In the genomic region with DNA sequence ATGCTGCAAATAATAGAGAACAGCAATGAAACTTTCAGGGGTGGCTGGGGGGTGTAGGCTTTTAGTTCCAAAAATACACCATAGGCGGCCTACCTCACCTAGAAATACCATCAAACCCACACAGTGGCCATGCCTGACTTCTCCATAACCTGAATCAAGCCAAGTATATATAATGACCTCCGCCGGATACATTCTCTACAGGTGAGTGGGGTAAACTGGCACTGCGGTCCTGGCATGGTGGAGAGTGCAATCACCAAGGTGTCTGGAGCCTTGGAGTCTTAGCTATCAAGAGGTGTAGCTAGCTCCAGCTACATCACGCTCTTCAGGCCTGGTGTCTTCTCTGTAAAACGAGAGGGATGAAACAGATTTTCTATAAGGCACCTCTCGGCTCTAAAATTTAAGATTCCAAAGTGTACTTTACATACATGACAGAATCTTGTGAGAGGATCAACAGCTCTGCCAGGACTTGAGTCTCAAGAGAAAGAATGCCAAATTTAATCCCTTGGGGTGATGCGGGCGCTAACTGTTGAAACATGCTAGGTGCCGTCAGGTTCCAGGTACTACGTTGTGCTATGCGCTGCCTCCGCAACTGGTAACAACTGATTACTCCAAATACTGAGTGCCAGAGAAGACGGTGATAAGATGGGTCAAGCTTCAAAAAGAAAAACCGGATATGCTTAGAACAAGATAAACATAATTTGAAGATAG, we compare ENCODE assay signal across 8 cellular contexts. TPM values are rescaled to one million over a fixed set of nuclear protein-coding genes. Genes with fewer than 3 reads are reported as not detected.
DNase-seq lines count a peak whose midpoint lies in the region; ATAC-seq and TF ChIP-seq lines count a peak whose summit lies in the region.

No MANE protein-coding gene starts in this region.

- H3K27me3 ChIP-seq in AG04450 (ENCODE audit: control insufficient read depth, insufficient read depth, low read length) = no peaks in the 10 kb centered on the region

- ATAC-seq in naive B cell (ENCODE audit: low read depth in 2 of 2) = no peak

- H3K4me3 ChIP-seq in AG04450 (ENCODE audit: low read depth, low read length) = peak overlapping the region; percentile 82
- peak overlapping the region; percentile 84 for H3K4me3 ChIP-seq in HFF-Myc (replicated peaks; ENCODE audit: low read depth, low read length)
- H3K4me3 ChIP-seq in WI38 (ENCODE audit: low read depth, low read length) = peak overlapping the region; percentile 72

- peaks cover 0 to 6% (median 0%) of the 10 kb centered on the region in 3 donors for H3K27me3 Mint-ChIP-seq in naive B cell

- no peaks in the 10 kb centered on the region for H3K9me3 Mint-ChIP-seq in naive B cell

- DNase-seq in AG04450 (ENCODE audit: low read depth, low spot score) (no peak), HFF-Myc (ENCODE audit: extremely low read depth, low read depth) (no peak), naive B cell (no peak), NCI-H2081 treated with DMSO at 0.1 percent for 48 hours (lab: John Stamatoyannopoulos, UW) (no peak), NCI-H1436 (lab: John Stamatoyannopoulos, UW) (no peak), SKM-1 (lab: John Stamatoyannopoulos, UW; ENCODE audit: unreplicated experiment) (no peak)
- DNase-seq in effector CD4-positive, alpha-beta T cell = peak; percentile 14

- H3K27ac Mint-ChIP-seq in naive B cell = peak overlapping the region; percentile 94 to 99 (median 98)

- H3K36me3 Mint-ChIP-seq in naive B cell = no peaks in the 10 kb centered on the region

- peaks cover 3% of the 10 kb centered on the region; the same call in 1 of the 2 replicates for H3K9me3 ChIP-seq in AG04450 (ENCODE audit: control insufficient read depth, insufficient read depth, low read length)

- CTCF ChIA-PET in AG04450 (lab: Charles Lee) = interaction anchor here (0.6 to 1.0 kb wide), 2 partner anchors 135 to 365 kb away, joined by 3 read pairs; no protein-coding TSS in a partner anchor

- peak overlapping the region; percentile 93 for H3K27ac ChIP-seq in AG04450 (ENCODE audit: low read depth, low read length)

- TF ChIP-seq CTCF in AG04450 (IDR thresholded peaks at IDR 0.05; ENCODE audit: low read depth, low read length) (no peak), HFF-Myc (IDR thresholded peaks at IDR 0.05; ENCODE audit: low read depth, low read length, missing control alignments) (no peak), WI38 (IDR thresholded peaks at IDR 0.05; ENCODE audit: low read depth, low read length) (no peak)

- POLR2A ChIA-PET in AG04450 (lab: Yijun Ruan, JAX) = interaction anchor here (0.7 to 1.1 kb wide), 2 partner anchors 18 to 127 kb away, joined by 3 to 4 read pairs; no protein-coding TSS in a partner anchor

- H3K4me1 Mint-ChIP-seq in naive B cell = peaks cover 52 to 66% (median 64%) of the 10 kb centered on the region in 3 donors

- H3K4me3 Mint-ChIP-seq in naive B cell = peak overlapping the region; percentile 88 to 99 (median 96)

RNA-seq across cellular contexts. Expression of a gene that starts 1.0 kb away (rescaled TPM):
- polyA plus RNA-seq in AG04450 (2011; rRNA removed) (6.3 and 7.3 TPM in 2 replicates), naive B cell (ENCODE audit: low read depth in 6 of 6) (10 to 100 TPM; 16.7 to 26.4 (median 22.3) TPM)
- polyA minus RNA-seq in AG04450 (2011; rRNA and poly(A)+ RNA removed) = 10.1 and 11.9 TPM in 2 replicates

RNA-seq across cellular contexts. Expression of a gene that starts 1.9 kb away (rescaled TPM):
- polyA plus RNA-seq in AG04450 (2011; rRNA removed) (30.2 and 42.1 TPM in 2 replicates), naive B cell (ENCODE audit: low read depth in 6 of 6) (100 to 1,000 TPM in 1 of 6 donors, 10 to 100 TPM in 5; 54.4 to 103 (median 76.5) TPM)
- 22.7 and 51.0 TPM in 2 replicates for polyA minus RNA-seq in AG04450 (2011; rRNA and poly(A)+ RNA removed)

RNA-seq across cellular contexts. Expression of a gene that starts 37.3 kb away (rescaled TPM):
- polyA plus RNA-seq in AG04450 (2011; rRNA removed) (0.58 and 0.77 TPM in 2 replicates), naive B cell (ENCODE audit: low read depth in 6 of 6) (under 1 TPM in 5 of 6 donors, not detected in 1; 0.13 to 0.53 (median 0.31) TPM)
- 0.60 and 0.78 TPM in 2 replicates for polyA minus RNA-seq in AG04450 (2011; rRNA and poly(A)+ RNA removed)

RNA-seq across cellular contexts. Expression of a gene that starts 37.9 kb away (rescaled TPM):
- polyA plus RNA-seq in AG04450 (2011; rRNA removed) (18.2 and 21.4 TPM in 2 replicates), naive B cell (ENCODE audit: low read depth in 6 of 6) (1 to 10 TPM in 1 of 6 donors, under 1 TPM in 4, not detected in 1; 0.30 to 1.3 (median 0.36) TPM)
- 15.6 and 18.6 TPM in 2 replicates for polyA minus RNA-seq in AG04450 (2011; rRNA and poly(A)+ RNA removed)

RNA-seq across cellular contexts. Expression of a gene that starts 47.1 kb away (rescaled TPM):
- polyA plus RNA-seq in AG04450 (2011; rRNA removed) (0.31 and 0.38 TPM in 2 replicates), naive B cell (ENCODE audit: low read depth in 6 of 6) (under 1 TPM in 3 of 6 donors, not detected in 3; 0.22 to 0.40 (median 0.38) TPM)
- 0.55 TPM in 1 of 2 replicates, not detected in the other for polyA minus RNA-seq in AG04450 (2011; rRNA and poly(A)+ RNA removed)
